In genomic region chr1:212261361-212261929, GRCh38 we compare ENCODE assay signal across 15 cellular contexts. TPM values are rescaled to one million over a fixed set of nuclear protein-coding genes. Genes with fewer than 3 reads are reported as not detected.
DNase-seq lines count a peak whose midpoint lies in the region; ATAC-seq and TF ChIP-seq lines count a peak whose summit lies in the region.
"Had no signal": no experiment of that assay in that cellular context is flagged by ENCODE, and none has a peak within 500 bp of the region (broad histone marks: within the 10 kb centered on the region; RNA-seq: fewer than 3 reads in every experiment).

No MANE protein-coding gene starts in this region.

- intact Hi-C loops in activated CD4-positive, alpha-beta T cell treated with anti-CD3 and anti-CD28 coated beads for 36 hours (cut with DNase I, micrococcal nuclease), result loop anchor here in 1 of 2 experiments (1.0 to 2.0 kb wide), 3 partner anchors 24 to 43 kb away; partner anchors contain the start of gene PPP2R5A
- intact Hi-C loops in esophagus squamous epithelium (cut with DNase I), result no loop called here
- intact Hi-C loops in sciatic nerve (cut with DNase I), result no loop called here
- intact Hi-C loops in tibial artery (cut with DNase I; ENCODE audit: low total_unique reads), result no loop called here

- 72 to 78% methylated on average over 2 of the region's 2 CpGs for WGBS in esophagus squamous epithelium, 2 donors

- no peak for DNase-seq in activated CD4-positive, alpha-beta T cell treated with anti-CD3 and anti-CD28 coated beads for 36 hours
- no peak for DNase-seq in activated CD4-positive, alpha-beta T cell treated with anti-CD3 and anti-CD28 coated beads for 1 hour
- peak; percentile 45 for DNase-seq in SW480 (ENCODE audit: low spot score)
- DNase-seq in esophagus squamous epithelium (lab: John Stamatoyannopoulos, UW), result no peak
- DNase-seq in sciatic nerve (ENCODE audit: low spot score), result no peak
- no peak for DNase-seq in cerebellum (ENCODE audit: low spot score)
- DNase-seq in tibial artery, result no peak
- DNase-seq: CD8-positive, alpha-beta T cell; central memory CD4-positive, alpha-beta T cell; effector memory CD8-positive, alpha-beta T cell; foreskin melanocyte; HCEC 1CT; NCI-H1092 treated with DMSO at 0.1 percent for 48 hours had no signal

- H3K36me3 ChIP-seq in esophagus squamous epithelium (no peaks in the 10 kb centered on the region), tibial artery (no peaks in the 10 kb centered on the region)

- H3K27me3 ChIP-seq in esophagus squamous epithelium (no peaks in the 10 kb centered on the region), tibial artery (no peaks in the 10 kb centered on the region)

- H3K27ac ChIP-seq in esophagus squamous epithelium (peak overlapping the region; percentile 51 to 80 (median 70)), tibial artery (no peak overlapping the region)

- H3K4me1 ChIP-seq in esophagus squamous epithelium (peaks cover 0 to 18% (median 11%) of the 10 kb centered on the region in 3 donors), tibial artery (no peaks in the 10 kb centered on the region)

- peak overlapping the region; percentile 64 for H3K27ac Mint-ChIP-seq in activated CD4-positive, alpha-beta T cell treated with anti-CD3 and anti-CD28 coated beads for 36 hours
- H3K27ac Mint-ChIP-seq: activated naive CD8-positive, alpha-beta T cell; CD8-positive, alpha-beta T cell had no signal

- peak in 1 of 6 experiments; percentile 22 for TF ChIP-seq CTCF in esophagus squamous epithelium (IDR thresholded peaks at IDR 0.05)
- no peak for TF ChIP-seq CTCF in tibial artery (IDR thresholded peaks at IDR 0.05)

- no peak for ATAC-seq in activated CD4-positive, alpha-beta T cell treated with anti-CD3 and anti-CD28 coated beads for 36 hours
- ATAC-seq in sciatic nerve (peak; percentile 49), HG03159 (IDR thresholded peaks at IDR 0.05; ENCODE audit: unreplicated experiment) (no peak)

- peaks cover 32% of the 10 kb centered on the region for H3K4me1 Mint-ChIP-seq in activated CD4-positive, alpha-beta T cell treated with anti-CD3 and anti-CD28 coated beads for 36 hours

- H3K9me3 Mint-ChIP-seq in activated CD4-positive, alpha-beta T cell treated with anti-CD3 and anti-CD28 coated beads for 36 hours (ENCODE audit: low read depth), result no peaks in the 10 kb centered on the region
- H3K9me3 Mint-ChIP-seq: CD8-positive, alpha-beta T cell had no signal

- H3K4me3 Mint-ChIP-seq in activated CD4-positive, alpha-beta T cell treated with anti-CD3 and anti-CD28 coated beads for 36 hours, result no peak overlapping the region
- H3K4me3 Mint-ChIP-seq: activated naive CD8-positive, alpha-beta T cell; CD8-positive, alpha-beta T cell; effector memory CD8-positive, alpha-beta T cell had no signal

- H3K4me3 ChIP-seq in esophagus squamous epithelium (no peak overlapping the region), tibial artery (no peak overlapping the region)

- no peaks in the 10 kb centered on the region for H3K27me3 Mint-ChIP-seq in activated CD4-positive, alpha-beta T cell treated with anti-CD3 and anti-CD28 coated beads for 36 hours
- H3K27me3 Mint-ChIP-seq: activated naive CD8-positive, alpha-beta T cell; effector memory CD8-positive, alpha-beta T cell had no signal

- H3K9me3 ChIP-seq in esophagus squamous epithelium (no peaks in the 10 kb centered on the region), tibial artery (no peaks in the 10 kb centered on the region)

- POLR2A ChIA-PET in activated CD4-positive, alpha-beta T cell treated with anti-CD3 and anti-CD28 coated beads for 36 hours (lab: Charles Lee), result interaction anchor here (0.6 kb wide), 1 partner anchor 251 kb away, joined by 4 read pairs; no protein-coding TSS in a partner anchor

- no peaks in the 10 kb centered on the region for H3K36me3 Mint-ChIP-seq in activated CD4-positive, alpha-beta T cell treated with anti-CD3 and anti-CD28 coated beads for 36 hours (ENCODE audit: low read depth)
- H3K36me3 Mint-ChIP-seq: activated naive CD8-positive, alpha-beta T cell; CD8-positive, alpha-beta T cell had no signal

- CTCF ChIA-PET in activated CD4-positive, alpha-beta T cell treated with anti-CD3 and anti-CD28 coated beads for 36 hours (lab: Charles Lee), result interaction anchor here (0.7 to 1.2 kb wide), 3 partner anchors 42 to 226 kb away, joined by 3 to 4 read pairs (median 3); partner anchors contain the start of genes DTL and INTS7

- no peak for TF ChIP-seq POLR2A in esophagus squamous epithelium (IDR thresholded peaks at IDR 0.05)

RNA-seq across cellular contexts. Expression of gene PPP2R5A, which starts 23.8 kb away (rescaled TPM):
- total RNA-seq in activated CD4-positive, alpha-beta T cell treated with anti-CD3 and anti-CD28 coated beads for 36 hours, result 10 to 100 TPM; 32.3 to 36.1 TPM
- total RNA-seq in esophagus squamous epithelium, result 10 to 100 TPM; 57.5 to 78.8 (median 63.7) TPM
- total RNA-seq in sciatic nerve, result 39.1 TPM
- total RNA-seq in cerebellum, result 15.7 TPM

Comparison
In these comparisons a context has a peak if more than half of its experiments do, and no peak if none do; other contexts are left out.
1. H3K27ac ChIP-seq: peak in esophagus squamous epithelium (4 of 4); none in tibial artery (0 of 2).